In the genomic region with DNA sequence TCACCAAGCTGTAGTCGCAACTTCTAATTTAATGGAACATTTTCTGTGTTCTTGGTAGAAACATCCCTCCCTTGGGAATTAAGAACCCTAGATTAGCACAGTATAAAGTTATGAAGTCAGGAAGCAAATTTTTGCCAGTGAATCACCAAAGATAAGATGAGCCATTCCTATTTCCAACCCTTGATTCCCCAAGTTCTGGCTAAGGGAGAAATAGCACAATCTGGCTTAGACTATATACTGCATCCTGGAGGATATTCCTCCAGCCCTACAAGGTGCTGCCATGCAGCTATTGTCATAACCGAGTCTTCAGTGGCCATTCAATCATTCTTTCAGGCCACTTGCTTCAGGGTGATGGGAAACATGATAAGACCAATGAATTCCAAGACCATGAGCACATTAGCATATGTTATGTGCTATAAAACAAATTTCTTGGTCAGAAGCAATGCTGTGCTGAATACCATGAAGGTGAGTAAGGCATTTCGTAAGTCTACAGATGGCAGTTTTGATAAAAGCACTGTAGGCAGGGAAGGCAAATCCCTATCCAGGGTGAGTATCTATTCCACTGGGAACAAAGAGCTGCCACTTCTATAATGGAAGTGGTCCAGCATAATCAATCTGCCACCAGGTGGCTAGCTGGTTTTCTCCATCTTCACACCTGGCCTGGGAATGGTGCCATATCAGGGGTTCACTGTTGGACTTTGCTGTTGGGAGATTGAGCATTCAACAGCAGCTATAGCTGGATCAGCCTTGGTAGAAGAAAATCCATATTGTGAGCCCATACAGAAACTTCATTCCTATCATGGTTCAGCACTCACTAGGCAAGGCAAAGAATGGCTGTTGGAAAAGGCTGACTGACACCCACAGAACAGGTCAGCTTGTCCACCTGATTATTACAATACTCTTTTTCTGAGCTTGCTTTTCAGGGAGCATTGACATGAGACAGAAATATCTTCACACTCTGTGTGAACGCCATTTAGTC, we compare ENCODE assay signal across 11 cellular contexts. TPM values are rescaled to one million over a fixed set of nuclear protein-coding genes. Genes with fewer than 3 reads are reported as not detected.
DNase-seq lines count a peak whose midpoint lies in the region; ATAC-seq, FAIRE-seq and TF ChIP-seq lines count a peak whose summit lies in the region.
"Had no signal": no experiment of that assay in that cellular context is flagged by ENCODE, and none has a peak within 500 bp of the region (broad histone marks: within the 10 kb centered on the region; RNA-seq: fewer than 3 reads in every experiment).

No MANE protein-coding gene starts in this region.

- no peaks in the 10 kb centered on the region for H3K36me3 ChIP-seq in SK-N-SH (replicated peaks in 1 of 2; ENCODE audit: control insufficient read depth in 1 of 2, insufficient read depth in 2 of 2, low read length in 1 of 2)
- H3K36me3 ChIP-seq: gastroesophageal sphincter had no signal

- H2AFZ ChIP-seq in SK-N-SH (ENCODE audit: low read depth), result 0 out of 2 replicates have a peak overlapping the region, but pooled peaks have one; percentile 39

- POLR2A ChIA-PET in A549 (lab: Yijun Ruan, JAX) (interaction anchor here (0.5 to 2.6 kb wide), 2 partner anchors 19 to 30 kb away, joined by 3 to 44 read pairs; a partner anchor contains a TSS), SK-N-SH (lab: Yijun Ruan, JAX) (no interaction called here)

- TF ChIP-seq POLR2A in A549 (IDR thresholded peaks at IDR 0.05; ENCODE audit: low read length), result no peak

- H3F3A ChIP-seq in SK-N-SH (replicated peaks; ENCODE audit: insufficient read depth), result peaks cover 19% of the 10 kb centered on the region

- peaks cover 4% of the 10 kb centered on the region; the same call in 1 of the 3 replicates for H3K9me3 ChIP-seq in A549
- no peaks in the 10 kb centered on the region for H3K9me3 ChIP-seq in SK-N-SH

- H4K20me1 ChIP-seq in SK-N-SH (ENCODE audit: insufficient read depth), result no peaks in the 10 kb centered on the region

- H3K79me2 ChIP-seq in SK-N-SH (ENCODE audit: insufficient read depth), result no peaks in the 10 kb centered on the region

- no peaks in the 10 kb centered on the region for H3K4me1 ChIP-seq in A549
- H3K4me1 ChIP-seq in SK-N-SH (ENCODE audit: control insufficient read depth in 1 of 2, insufficient read depth in 2 of 2, low read depth in 1 of 2, low read length in 1 of 2), result no peaks in the 10 kb centered on the region
- H3K4me1 ChIP-seq: gastroesophageal sphincter had no signal

- CTCF ChIA-PET in A549 (lab: Yijun Ruan, JAX), result interaction anchor here (0.8 to 1.5 kb wide), 4 partner anchors 10 to 29 kb away, joined by 3 to 5 read pairs (median 4); no protein-coding TSS in a partner anchor
- CTCF ChIA-PET in SK-N-SH (lab: Yijun Ruan, JAX), result interaction anchor here (1.0 to 1.4 kb wide), 3 partner anchors 86 to 1159 kb away, joined by 3 to 4 read pairs (median 3); no protein-coding TSS in a partner anchor

- no peak for TF ChIP-seq RAD21 in A549 (conservative IDR thresholded peaks at IDR 0.05 in 1 of 2, IDR thresholded peaks at IDR 0.05 in 1 of 2)
- TF ChIP-seq RAD21 in SK-N-SH (IDR thresholded peaks at IDR 0.05; ENCODE audit: low read length), result no peak

- H3K27ac ChIP-seq in A549, result peak overlapping the region; percentile 1 to 22; a peak in 1 of 6 replicates
- peak overlapping the region; percentile 53 to 70; a peak in 3 of 4 replicates for H3K27ac ChIP-seq in SK-N-SH (ENCODE audit: low read depth in 2 of 2, low read length in 1 of 2)
- H3K27ac ChIP-seq: gastroesophageal sphincter had no signal

- H3K4me2 ChIP-seq in A549, result peak overlapping the region; percentile 47
- peak overlapping the region; percentile 61 for H3K4me2 ChIP-seq in SK-N-SH

- no peak for FAIRE-seq in A549 (lab: Jason Lieb, UNC)
- FAIRE-seq: D721Med had no signal

- peak; percentile 82 to 83 for ATAC-seq in A549
- ATAC-seq in GM19324 (IDR thresholded peaks at IDR 0.05; ENCODE audit: low FRiP score, unreplicated experiment), result no peak
- ATAC-seq: gastroesophageal sphincter had no signal

- peak in 1 of 2 experiments; percentile 44 for DNase-seq in A549 (ENCODE audit: low read depth in 1 of 2, low spot score in 1 of 2)
- peak; percentile 96 for DNase-seq in HCEC 1CT
- DNase-seq in SK-N-SH, result no peak
- DNase-seq in foreskin fibroblast, result peak; percentile 90 to 94
- no peak for DNase-seq in NCI-H1436 (lab: John Stamatoyannopoulos, UW)
- DNase-seq in NCI-H510A treated with DMSO at 0.1 percent for 48 hours (lab: John Stamatoyannopoulos, UW), result no peak
- DNase-seq in GM20000 (ENCODE audit: low spot score), result no peak
- DNase-seq: activated CD4-positive, alpha-beta T cell treated with anti-CD3 and anti-CD28 coated beads for 1 hour had no signal

- H3K9ac ChIP-seq in SK-N-SH, result peak overlapping the region; percentile 24; the same call in 1 of the 2 replicates

- H3K9me2 ChIP-seq in SK-N-SH, result no peaks in the 10 kb centered on the region

- no peak for TF ChIP-seq CTCF in A549 (IDR thresholded peaks at IDR 0.05)
- peak; percentile 39 for TF ChIP-seq CTCF in SK-N-SH (IDR thresholded peaks at IDR 0.05)
- TF ChIP-seq CTCF in foreskin fibroblast (IDR thresholded peaks at IDR 0.05; ENCODE audit: low read depth, low read length), result no peak
- no peak for TF ChIP-seq CTCF in GM20000 (IDR thresholded peaks at IDR 0.05; ENCODE audit: extremely low read depth, missing control alignments)

- H3K4me3 ChIP-seq in A549, result no peak overlapping the region
- no peak overlapping the region for H3K4me3 ChIP-seq in SK-N-SH (ENCODE audit: low read depth in 2 of 2, low read length in 1 of 2)
- H3K4me3 ChIP-seq in foreskin fibroblast (ENCODE audit: low read depth in 1 of 2, low read length in 2 of 2), result no peak overlapping the region
- H3K4me3 ChIP-seq: gastroesophageal sphincter had no signal

- H3K27me3 ChIP-seq in SK-N-SH (ENCODE audit: insufficient read depth), result no peaks in the 10 kb centered on the region
- H3K27me3 ChIP-seq: gastroesophageal sphincter had no signal

- WGBS in A549 (ENCODE audit: missing lambda C conversion rate), result 16% methylated on average over 4 of the region's 4 CpGs
- 7% methylated on average over 4 of the region's 4 CpGs for WGBS in SK-N-SH (ENCODE audit: low lambda C conversion rate)

- no peak for TF ChIP-seq EP300 in A549 (IDR thresholded peaks at IDR 0.05)
- peak in 1 of 2 experiments; percentile 97; a peak in 2 of 4 replicates for TF ChIP-seq EP300 in SK-N-SH (IDR thresholded peaks at IDR 0.05; ENCODE audit: borderline replicate concordance in 1 of 2, low read depth in 1 of 2, low read length in 1 of 2)

TF ChIP-seq in A549, 52 proteins besides CTCF, POLR2A, EP300 and RAD21:
- TF ChIP-seq, protein P1, sequence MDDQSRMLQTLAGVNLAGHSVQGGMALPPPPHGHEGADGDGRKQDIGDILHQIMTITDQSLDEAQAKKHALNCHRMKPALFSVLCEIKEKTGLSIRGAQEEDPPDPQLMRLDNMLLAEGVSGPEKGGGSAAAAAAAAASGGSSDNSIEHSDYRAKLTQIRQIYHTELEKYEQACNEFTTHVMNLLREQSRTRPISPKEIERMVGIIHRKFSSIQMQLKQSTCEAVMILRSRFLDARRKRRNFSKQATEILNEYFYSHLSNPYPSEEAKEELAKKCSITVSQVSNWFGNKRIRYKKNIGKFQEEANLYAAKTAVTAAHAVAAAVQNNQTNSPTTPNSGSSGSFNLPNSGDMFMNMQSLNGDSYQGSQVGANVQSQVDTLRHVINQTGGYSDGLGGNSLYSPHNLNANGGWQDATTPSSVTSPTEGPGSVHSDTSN (IDR thresholded peaks at IDR 0.05), result no peak
- TF ChIP-seq EHF (CRISPR knock-in tag; IDR thresholded peaks at IDR 0.05), result no peak
- TF ChIP-seq JUNB (IDR thresholded peaks at IDR 0.05), result peak; percentile 40; the same call in 1 of the 2 replicates
- TF ChIP-seq TFCP2L1 (CRISPR knock-in tag; IDR thresholded peaks at IDR 0.05), result no peak
- TF ChIP-seq CEBPB (IDR thresholded peaks at IDR 0.05), result no peak; a peak in 1 of 4 replicates
- peak; percentile 77 for TF ChIP-seq GATA3 (IDR thresholded peaks at IDR 0.05; ENCODE audit: borderline replicate concordance)
- TF ChIP-seq BHLHE40 (IDR thresholded peaks at IDR 0.05; ENCODE audit: low read depth, low read length), result no peak
- TF ChIP-seq KDM1A (IDR thresholded peaks at IDR 0.05; ENCODE audit: low read depth), result no peak

TF ChIP-seq in SK-N-SH, 30 proteins besides CTCF, POLR2A, EP300 and RAD21 (continues in another document):
- peak; percentile 37; the same call in 1 of the 2 replicates for TF ChIP-seq GABPA (IDR thresholded peaks at IDR 0.05; ENCODE audit: low read depth)
- TF ChIP-seq, protein P2, sequence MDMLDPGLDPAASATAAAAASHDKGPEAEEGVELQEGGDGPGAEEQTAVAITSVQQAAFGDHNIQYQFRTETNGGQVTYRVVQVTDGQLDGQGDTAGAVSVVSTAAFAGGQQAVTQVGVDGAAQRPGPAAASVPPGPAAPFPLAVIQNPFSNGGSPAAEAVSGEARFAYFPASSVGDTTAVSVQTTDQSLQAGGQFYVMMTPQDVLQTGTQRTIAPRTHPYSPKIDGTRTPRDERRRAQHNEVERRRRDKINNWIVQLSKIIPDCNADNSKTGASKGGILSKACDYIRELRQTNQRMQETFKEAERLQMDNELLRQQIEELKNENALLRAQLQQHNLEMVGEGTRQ (IDR thresholded peaks at IDR 0.05; ENCODE audit: borderline replicate concordance, low read depth, low read length), result no peak
- TF ChIP-seq EZH2phosphoT487 (IDR thresholded peaks at IDR 0.05; ENCODE audit: borderline replicate concordance, low read depth), result no peak
- no peak for TF ChIP-seq NRF1 (IDR thresholded peaks at IDR 0.05; ENCODE audit: low read depth, low read length)
- TF ChIP-seq, protein P3, sequence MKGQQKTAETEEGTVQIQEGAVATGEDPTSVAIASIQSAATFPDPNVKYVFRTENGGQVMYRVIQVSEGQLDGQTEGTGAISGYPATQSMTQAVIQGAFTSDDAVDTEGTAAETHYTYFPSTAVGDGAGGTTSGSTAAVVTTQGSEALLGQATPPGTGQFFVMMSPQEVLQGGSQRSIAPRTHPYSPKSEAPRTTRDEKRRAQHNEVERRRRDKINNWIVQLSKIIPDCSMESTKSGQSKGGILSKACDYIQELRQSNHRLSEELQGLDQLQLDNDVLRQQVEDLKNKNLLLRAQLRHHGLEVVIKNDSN (IDR thresholded peaks at IDR 0.05; ENCODE audit: borderline replicate concordance, low read depth), result no peak
- no peak for TF ChIP-seq MEF2A (IDR thresholded peaks at IDR 0.05; ENCODE audit: borderline replicate concordance, low read depth)
- no peak for TF ChIP-seq TAF1 (IDR thresholded peaks at IDR 0.05; ENCODE audit: borderline replicate concordance, low read depth, low read length)
- TF ChIP-seq SIN3A (IDR thresholded peaks at IDR 0.05; ENCODE audit: borderline replicate concordance, low read depth, low read length), result peak; percentile 64; the same call in 1 of the 2 replicates
- no peak for TF ChIP-seq RCOR1 (IDR thresholded peaks at IDR 0.05; ENCODE audit: low read length)

RNA-seq across cellular contexts. Expression of a gene that starts 19.6 kb away (rescaled TPM):
- polyA plus RNA-seq in A549 (2011; rRNA removed) (11.8 and 15.9 TPM in 2 replicates), A549 (2017; fragmentation: RNase III; extraction: RNeasy Plus Mini Kit Qiagen cat#74134 plus additional on column Dnase treatment) (8.6 to 12.1 TPM (median 10.8 TPM) in 3 replicates), SK-N-SH (2012; rRNA removed) (6.4 and 11.0 TPM in 2 replicates)
- 2.8 and 4.5 TPM in 2 replicates for polyA plus RNA-seq in A549 (2012; cell fraction: cytosol; rRNA removed)
- polyA plus RNA-seq in A549 (2012; cell fraction: nucleus; rRNA removed), result 2.6 and 4.6 TPM in 2 replicates
- 31.8 and 34.6 TPM in 2 replicates for polyA minus RNA-seq in A549 (2011; rRNA and poly(A)+ RNA removed)
- polyA plus RNA-seq in SK-N-SH (2012; cell fraction: cytosol; rRNA removed), result 10.4 and 10.5 TPM in 2 replicates
- polyA plus RNA-seq in SK-N-SH (2012; cell fraction: nucleus; rRNA removed), result 6.2 and 10.4 TPM in 2 replicates

Comparison
In these comparisons a context has a peak if more than half of its experiments do, and no peak if none do; other contexts are left out.
1. DNase-seq: peak in HCEC 1CT (single experiment) and foreskin fibroblast (2 of 2); none in SK-N-SH (single experiment), NCI-H1436 (single experiment), NCI-H510A treated with DMSO at 0.1 percent for 48 hours (single experiment) and GM20000 (single experiment).